In the genomic region with DNA sequence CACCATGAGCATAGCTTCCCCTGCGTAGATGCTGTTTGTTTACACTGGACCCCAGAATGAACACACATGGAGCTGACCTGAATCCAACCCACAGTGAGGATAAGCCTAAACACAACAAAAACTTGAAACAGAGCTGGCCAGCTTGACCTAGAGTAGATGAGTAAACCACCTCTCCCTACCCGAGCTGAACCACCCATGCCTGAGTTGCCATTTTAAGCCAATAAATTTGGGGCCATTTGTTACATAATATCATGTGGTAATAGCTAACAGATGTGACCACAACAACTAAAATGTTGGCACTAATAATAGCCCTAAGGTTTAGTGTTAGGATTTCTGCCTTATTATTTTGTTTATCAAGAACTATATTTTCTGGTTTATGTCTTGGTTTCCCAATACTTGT, we compare ENCODE assay signal across 20 cellular contexts.
"Had no signal": no experiment of that assay in that cellular context is flagged by ENCODE, and none has a peak within 500 bp of the region (broad histone marks: within the 10 kb centered on the region; RNA-seq: fewer than 3 reads in every experiment).

No MANE protein-coding gene starts in this region.

- DNase-seq: activated CD4-positive, alpha-beta T cell treated with anti-CD3 and anti-CD28 coated beads for 4 hours; activated CD8-positive, alpha-beta memory T cell treated with anti-CD3 and anti-CD28 coated beads, Interleukin-2, amount 50 U/mL, for 4 hours; activated CD8-positive, alpha-beta T cell treated with anti-CD3 and anti-CD28 coated beads for 36 hours; activated effector memory CD4-positive, alpha-beta T cell treated with anti-CD3 and anti-CD28 coated beads, Interleukin-2, amount 50 U/mL, for 16 hours; activated T-cell treated with anti-CD3 and anti-CD28 coated beads, Interleukin-2, amount 50 U/mL, for 48 hours; amniotic stem cell; body of pancreas; cortex of kidney; effector memory CD4-positive, alpha-beta T cell; hippocampal formation; kidney; left lung; mammary epithelial cell; naive B cell; T-helper 17 cell; thyroid gland; uterus had no signal

- H3K27ac ChIP-seq: body of pancreas, left lung, parathyroid adenoma, thyroid gland, uterus had no signal

- H3K27me3 ChIP-seq: body of pancreas, left lung, thyroid gland, uterus had no signal

- H3K36me3 ChIP-seq: left lung, thyroid gland, uterus had no signal

- ATAC-seq: activated CD8-positive, alpha-beta T cell treated with anti-CD3 and anti-CD28 coated beads for 36 hours; body of pancreas; left lung; stimulated activated effector memory CD8-positive, alpha-beta T cell treated with anti-CD3 and anti-CD28 coated beads, Interleukin-12 subunit alpha, Interleukin-12 subunit beta, amount 100 ng/mL, for 72 hours; T-helper 17 cell; WTC11 had no signal

- H3K4me3 ChIP-seq: body of pancreas, left lung, thyroid gland, uterus had no signal

- H3K4me1 ChIP-seq: body of pancreas, left lung, parathyroid adenoma, thyroid gland, uterus had no signal

- H3K9me3 ChIP-seq: thyroid gland, uterus had no signal
